Comparison of ENCODE assay signal across 1 cellular context in genomic region chr16:3566990-3567389, GRCh38.
TF ChIP-seq lines count a peak whose summit lies in the region.

No MANE protein-coding gene starts in this region.

TF ChIP-seq in GM23338, 12 proteins besides CTCF, POLR2A, EP300 and RAD21:
- no peak for TF ChIP-seq ZNF114 (CRISPR knock-in tag; IDR thresholded peaks at IDR 0.05)
